Comparison of ENCODE assay signal across 2 cellular contexts in genomic region chr9:10134266-10134665, GRCh38.
TF ChIP-seq lines count a peak whose summit lies in the region.

No MANE protein-coding gene starts in this region.

TF ChIP-seq in GM23338, 12 proteins besides CTCF, POLR2A, EP300 and RAD21 (continued from another document):
- no peak for TF ChIP-seq ZNF462 (CRISPR knock-in tag; IDR thresholded peaks at IDR 0.05)
- no peak for TF ChIP-seq EZH2 (IDR thresholded peaks at IDR 0.05; ENCODE audit: low read depth, unreplicated experiment)
- TF ChIP-seq ZNF114 (CRISPR knock-in tag; IDR thresholded peaks at IDR 0.05): no peak
- TF ChIP-seq, protein P1, sequence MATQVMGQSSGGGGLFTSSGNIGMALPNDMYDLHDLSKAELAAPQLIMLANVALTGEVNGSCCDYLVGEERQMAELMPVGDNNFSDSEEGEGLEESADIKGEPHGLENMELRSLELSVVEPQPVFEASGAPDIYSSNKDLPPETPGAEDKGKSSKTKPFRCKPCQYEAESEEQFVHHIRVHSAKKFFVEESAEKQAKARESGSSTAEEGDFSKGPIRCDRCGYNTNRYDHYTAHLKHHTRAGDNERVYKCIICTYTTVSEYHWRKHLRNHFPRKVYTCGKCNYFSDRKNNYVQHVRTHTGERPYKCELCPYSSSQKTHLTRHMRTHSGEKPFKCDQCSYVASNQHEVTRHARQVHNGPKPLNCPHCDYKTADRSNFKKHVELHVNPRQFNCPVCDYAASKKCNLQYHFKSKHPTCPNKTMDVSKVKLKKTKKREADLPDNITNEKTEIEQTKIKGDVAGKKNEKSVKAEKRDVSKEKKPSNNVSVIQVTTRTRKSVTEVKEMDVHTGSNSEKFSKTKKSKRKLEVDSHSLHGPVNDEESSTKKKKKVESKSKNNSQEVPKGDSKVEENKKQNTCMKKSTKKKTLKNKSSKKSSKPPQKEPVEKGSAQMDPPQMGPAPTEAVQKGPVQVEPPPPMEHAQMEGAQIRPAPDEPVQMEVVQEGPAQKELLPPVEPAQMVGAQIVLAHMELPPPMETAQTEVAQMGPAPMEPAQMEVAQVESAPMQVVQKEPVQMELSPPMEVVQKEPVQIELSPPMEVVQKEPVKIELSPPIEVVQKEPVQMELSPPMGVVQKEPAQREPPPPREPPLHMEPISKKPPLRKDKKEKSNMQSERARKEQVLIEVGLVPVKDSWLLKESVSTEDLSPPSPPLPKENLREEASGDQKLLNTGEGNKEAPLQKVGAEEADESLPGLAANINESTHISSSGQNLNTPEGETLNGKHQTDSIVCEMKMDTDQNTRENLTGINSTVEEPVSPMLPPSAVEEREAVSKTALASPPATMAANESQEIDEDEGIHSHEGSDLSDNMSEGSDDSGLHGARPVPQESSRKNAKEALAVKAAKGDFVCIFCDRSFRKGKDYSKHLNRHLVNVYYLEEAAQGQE (IDR thresholded peaks at IDR 0.05; ENCODE audit: unreplicated experiment): no peak
- TF ChIP-seq NANOG (IDR thresholded peaks at IDR 0.05; ENCODE audit: borderline replicate concordance): no peak
- no peak for TF ChIP-seq ZNF331 (CRISPR knock-in tag; IDR thresholded peaks at IDR 0.05; ENCODE audit: low read depth)

TF ChIP-seq in WTC11, 78 proteins besides CTCF, POLR2A, EP300 and RAD21 (continued from another document):
- TF ChIP-seq, protein P2, sequence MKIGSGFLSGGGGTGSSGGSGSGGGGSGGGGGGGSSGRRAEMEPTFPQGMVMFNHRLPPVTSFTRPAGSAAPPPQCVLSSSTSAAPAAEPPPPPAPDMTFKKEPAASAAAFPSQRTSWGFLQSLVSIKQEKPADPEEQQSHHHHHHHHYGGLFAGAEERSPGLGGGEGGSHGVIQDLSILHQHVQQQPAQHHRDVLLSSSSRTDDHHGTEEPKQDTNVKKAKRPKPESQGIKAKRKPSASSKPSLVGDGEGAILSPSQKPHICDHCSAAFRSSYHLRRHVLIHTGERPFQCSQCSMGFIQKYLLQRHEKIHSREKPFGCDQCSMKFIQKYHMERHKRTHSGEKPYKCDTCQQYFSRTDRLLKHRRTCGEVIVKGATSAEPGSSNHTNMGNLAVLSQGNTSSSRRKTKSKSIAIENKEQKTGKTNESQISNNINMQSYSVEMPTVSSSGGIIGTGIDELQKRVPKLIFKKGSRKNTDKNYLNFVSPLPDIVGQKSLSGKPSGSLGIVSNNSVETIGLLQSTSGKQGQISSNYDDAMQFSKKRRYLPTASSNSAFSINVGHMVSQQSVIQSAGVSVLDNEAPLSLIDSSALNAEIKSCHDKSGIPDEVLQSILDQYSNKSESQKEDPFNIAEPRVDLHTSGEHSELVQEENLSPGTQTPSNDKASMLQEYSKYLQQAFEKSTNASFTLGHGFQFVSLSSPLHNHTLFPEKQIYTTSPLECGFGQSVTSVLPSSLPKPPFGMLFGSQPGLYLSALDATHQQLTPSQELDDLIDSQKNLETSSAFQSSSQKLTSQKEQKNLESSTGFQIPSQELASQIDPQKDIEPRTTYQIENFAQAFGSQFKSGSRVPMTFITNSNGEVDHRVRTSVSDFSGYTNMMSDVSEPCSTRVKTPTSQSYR (CRISPR knock-in tag; IDR thresholded peaks at IDR 0.05): no peak
